Comparison of ENCODE assay signal across 20 cellular contexts in genomic region chr6:73801652-73802268, GRCh38.
DNase-seq lines count a peak whose midpoint lies in the region; TF ChIP-seq lines count a peak whose summit lies in the region.
"Had no signal": no experiment of that assay in that cellular context is flagged by ENCODE, and none has a peak within 500 bp of the region (broad histone marks: within the 10 kb centered on the region; RNA-seq: fewer than 3 reads in every experiment).

No MANE protein-coding gene starts in this region.

- no peak for TF ChIP-seq POLR2A in adrenal gland (IDR thresholded peaks at IDR 0.05)

- H3K36me3 ChIP-seq in liver (ENCODE audit: control insufficient read depth in 4 of 4, insufficient read depth in 3 of 4, low read depth in 1 of 4, low read length in 3 of 4) (no peaks in the 10 kb centered on the region), adrenal gland (replicated peaks in 1 of 2) (no peaks in the 10 kb centered on the region)

- H3K4me3 ChIP-seq in fibroblast of mammary gland (ENCODE audit: control insufficient read depth, low read depth, low read length) = no peak overlapping the region
- H3K4me3 ChIP-seq in liver (ENCODE audit: low read depth in 1 of 3, low read length in 3 of 3) = no peak overlapping the region
- no peak overlapping the region for H3K4me3 ChIP-seq in adrenal gland
- H3K4me3 ChIP-seq: K562 had no signal

- no peak for TF ChIP-seq CTCF in HFFc6 (IDR thresholded peaks at IDR 0.05)
- TF ChIP-seq CTCF in fibroblast of mammary gland (conservative IDR thresholded peaks at IDR 0.05; ENCODE audit: control insufficient read depth, insufficient read depth, low read depth, low read length) = no peak
- TF ChIP-seq CTCF in liver (IDR thresholded peaks at IDR 0.05; ENCODE audit: low read depth, low read length, missing input control) = no peak
- no peak for TF ChIP-seq CTCF in MCF 10A (IDR thresholded peaks at IDR 0.05; ENCODE audit: unreplicated experiment)
- no peak for TF ChIP-seq CTCF in adrenal gland (IDR thresholded peaks at IDR 0.05)

- POLR2A ChIA-PET in MCF 10A (lab: Yijun Ruan, JAX) = no interaction called here

- H3K4me1 Mint-ChIP-seq in HFFc6 (ENCODE audit: low read depth) = peaks cover 68% of the 10 kb centered on the region
- H3K4me1 Mint-ChIP-seq in MCF 10A (ENCODE audit: insufficient read depth, unreplicated experiment) = peaks cover 30% of the 10 kb centered on the region

- no peaks in the 10 kb centered on the region for H3K9me3 Mint-ChIP-seq in HFFc6
- no peaks in the 10 kb centered on the region for H3K9me3 Mint-ChIP-seq in MCF 10A (ENCODE audit: unreplicated experiment)
- H3K9me3 Mint-ChIP-seq: CD8-positive, alpha-beta T cell had no signal

- H3K27me3 ChIP-seq in liver (ENCODE audit: control insufficient read depth in 4 of 4, insufficient read depth in 4 of 4, low read length in 3 of 4) = no peaks in the 10 kb centered on the region
- H3K27me3 ChIP-seq in adrenal gland = no peaks in the 10 kb centered on the region

- 27% methylated on average over 1 of the region's 1 CpG for WGBS in liver
- WGBS in adrenal gland, 4 donors = 69 to 81% (median 76%) methylated on average over 1 of the region's 1 CpG

- peaks cover 30% of the 10 kb centered on the region for H3K36me3 Mint-ChIP-seq in HFFc6 (ENCODE audit: low read depth)
- peaks cover 69% of the 10 kb centered on the region for H3K36me3 Mint-ChIP-seq in MCF 10A (ENCODE audit: insufficient read depth, unreplicated experiment)
- H3K36me3 Mint-ChIP-seq: CD8-positive, alpha-beta T cell had no signal

- H3K9ac ChIP-seq in liver (ENCODE audit: low read depth in 1 of 2, low read length in 2 of 2) = no peak overlapping the region

- CTCF ChIA-PET in MCF 10A (lab: Yijun Ruan, JAX) = no interaction called here

- no TSS peak for BruUV-seq in MCF 10A (replicated peaks; lab: Mats Ljungman, UMichigan)

- intact Hi-C loops in MCF 10A (cut with micrococcal nuclease) = no loop called here
- intact Hi-C loops in adrenal gland (cut with DNase I) = no loop called here

- peak overlapping the region; percentile 36 for H3K27ac Mint-ChIP-seq in HFFc6
- H3K27ac Mint-ChIP-seq in MCF 10A (ENCODE audit: low read depth, unreplicated experiment) = no peak overlapping the region
- H3K27ac Mint-ChIP-seq: CD8-positive, alpha-beta T cell had no signal

- peak overlapping the region in 1 of 2 donors; percentile 43 for H3K27ac ChIP-seq in liver (ENCODE audit: low read depth in 1 of 2, low read length in 2 of 2)
- no peak overlapping the region for H3K27ac ChIP-seq in adrenal gland

- H3K27me3 Mint-ChIP-seq in HFFc6 (ENCODE audit: insufficient read depth) (no peaks in the 10 kb centered on the region), MCF 10A (ENCODE audit: insufficient read depth, unreplicated experiment) (no peaks in the 10 kb centered on the region)

- H3K4me3 Mint-ChIP-seq in HFFc6 (no peak overlapping the region), MCF 10A (ENCODE audit: unreplicated experiment) (no peak overlapping the region)
- H3K4me3 Mint-ChIP-seq: CD8-positive, alpha-beta T cell had no signal

- DNase-seq in DMS53 treated with DMSO at 0.1 percent for 48 hours (lab: John Stamatoyannopoulos, UW; ENCODE audit: unreplicated experiment) (peak; percentile 17), HFFc6 (no peak), fibroblast of mammary gland (ENCODE audit: low read depth) (peak; percentile 37), MCF 10A (ENCODE audit: unreplicated experiment) (no peak), adrenal gland (no peak), NCI-H2029 treated with DMSO at 0.1 percent for 48 hours (lab: John Stamatoyannopoulos, UW) (no peak)
- DNase-seq: ACHN; AML-193; C1 segment of cervical spinal cord; CD8-positive, alpha-beta T cell; MM.1S; NCI-H1092 treated with DMSO at 0.1 percent for 48 hours; NCI-H1436 treated with DMSO at 0.1 percent for 48 hours; NCI-H1930; NCI-H2171; NCI-H524 treated with DMSO at 0.1 percent for 48 hours; Right ventricle myocardium superior; SW 1271 had no signal

- H3K9me3 ChIP-seq in liver (ENCODE audit: control insufficient read depth in 4 of 4, low read length in 3 of 4) (no peaks in the 10 kb centered on the region), adrenal gland (replicated peaks in 1 of 3) (no peaks in the 10 kb centered on the region)

- no peak for TF ChIP-seq RAD21 in liver (IDR thresholded peaks at IDR 0.05)

- peaks cover 0 to 23% (median 18%) of the 10 kb centered on the region in 4 donors for H3K4me1 ChIP-seq in liver (ENCODE audit: control insufficient read depth in 4 of 4, insufficient read depth in 4 of 4, low read length in 3 of 4)
- H3K4me1 ChIP-seq in adrenal gland (replicated peaks in 1 of 2) = no peaks in the 10 kb centered on the region

TF ChIP-seq in liver, 16 proteins besides CTCF, POLR2A, EP300 and RAD21:
- TF ChIP-seq YY1 (IDR thresholded peaks at IDR 0.05) = peak; percentile 43
- TF ChIP-seq RXRA (IDR thresholded peaks at IDR 0.05) = peak in 1 of 2 donors; percentile 19
- no peak for TF ChIP-seq NR2F2 (IDR thresholded peaks at IDR 0.05)
- TF ChIP-seq HNF4G (IDR thresholded peaks at IDR 0.05) = no peak
- TF ChIP-seq HNF4A (conservative IDR thresholded peaks at IDR 0.05) = peak; percentile 42 to 55
- no peak for TF ChIP-seq EGR1 (IDR thresholded peaks at IDR 0.05; ENCODE audit: low read depth in 2 of 2)
- no peak for TF ChIP-seq ATF3 (IDR thresholded peaks at IDR 0.05)

Comparison
In these comparisons a context has a peak if more than half of its experiments do, and no peak if none do; other contexts are left out.
1. DNase-seq: peak in DMS53 treated with DMSO at 0.1 percent for 48 hours (single experiment) and fibroblast of mammary gland (single experiment); none in HFFc6 (single experiment), MCF 10A (single experiment), adrenal gland (0 of 7) and NCI-H2029 treated with DMSO at 0.1 percent for 48 hours (single experiment).